17 cellular contexts compared by ENCODE assay signal in the genomic region with DNA sequence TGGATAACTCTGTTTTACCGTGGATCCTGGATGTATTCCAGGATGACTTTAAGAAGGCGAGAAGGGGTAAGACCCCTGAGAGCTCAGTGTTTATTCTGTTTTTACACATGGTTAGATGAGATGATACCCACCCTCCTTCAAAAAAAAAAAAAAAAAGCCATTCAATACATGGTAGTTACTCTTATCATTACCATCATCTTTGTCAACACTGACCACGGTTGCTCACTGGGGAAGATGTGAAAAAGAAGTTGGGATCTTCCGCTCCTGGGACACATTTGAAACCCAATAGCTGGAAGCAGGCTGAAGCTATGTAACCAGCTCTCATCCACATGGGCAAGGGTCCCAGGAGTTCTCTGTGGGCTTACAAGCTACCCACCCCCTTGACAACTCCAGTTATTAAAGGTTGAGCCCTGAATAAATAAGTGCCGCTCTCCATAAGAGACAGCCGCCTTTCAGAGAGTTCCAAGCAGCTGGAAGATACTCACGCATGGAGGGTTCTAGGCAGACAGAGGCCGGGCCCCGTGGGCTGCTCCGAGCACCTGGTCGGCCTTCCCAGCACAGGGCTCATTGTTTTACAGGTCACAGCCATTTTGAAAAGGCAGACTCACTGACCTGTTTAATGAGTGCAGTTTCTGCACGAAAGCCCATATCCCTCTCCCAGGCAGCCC. TPM values are rescaled to one million over a fixed set of nuclear protein-coding genes. Genes with fewer than 3 reads are reported as not detected.
DNase-seq lines count a peak whose midpoint lies in the region; ATAC-seq and TF ChIP-seq lines count a peak whose summit lies in the region.
"Had no signal": no experiment of that assay in that cellular context is flagged by ENCODE, and none has a peak within 500 bp of the region (broad histone marks: within the 10 kb centered on the region; RNA-seq: fewer than 3 reads in every experiment).

No MANE protein-coding gene starts in this region.

- H3K9me3 ChIP-seq in heart right ventricle (no peaks in the 10 kb centered on the region), neuron (ENCODE audit: low read length) (no peaks in the 10 kb centered on the region), aorta (ENCODE audit: control insufficient read depth, low read length) (no peaks in the 10 kb centered on the region)
- H3K9me3 ChIP-seq: A549 had no signal

- H3K4me1 ChIP-seq in heart right ventricle (peaks cover 0 to 15% (median 6%) of the 10 kb centered on the region in 9 donors), neuron (ENCODE audit: insufficient read depth, low read length) (peaks cover 21% of the 10 kb centered on the region), aorta (ENCODE audit: control insufficient read depth in 1 of 2, insufficient read depth in 2 of 2, low read length in 2 of 2) (no peaks in the 10 kb centered on the region)
- H3K4me1 ChIP-seq: A549 had no signal

- TF ChIP-seq POLR2A in GM18505 (IDR thresholded peaks at IDR 0.05; ENCODE audit: borderline replicate concordance, extremely low read depth, insufficient read depth, insufficient read length): no peak

- TF ChIP-seq CTCF in heart right ventricle (IDR thresholded peaks at IDR 0.05): no peak

- ATAC-seq in heart right ventricle (peak; percentile 10 to 56 (median 42)), aorta (ENCODE audit: low FRiP score) (peak; percentile 16), GM18505 (IDR thresholded peaks at IDR 0.05; ENCODE audit: unreplicated experiment) (no peak), GM18868 (IDR thresholded peaks at IDR 0.05; ENCODE audit: unreplicated experiment) (no peak)
- ATAC-seq: A549; CD8-positive, alpha-beta T cell; stimulated activated effector memory CD8-positive, alpha-beta T cell treated with anti-CD3 and anti-CD28 coated beads, Interleukin-12 subunit alpha, Interleukin-12 subunit beta, amount 100 ng/mL, for 72 hours had no signal

- H3K36me3 ChIP-seq in heart right ventricle: peaks cover 0 to 5% (median 0%) of the 10 kb centered on the region in 9 donors
- no peaks in the 10 kb centered on the region for H3K36me3 ChIP-seq in neuron (ENCODE audit: insufficient read depth, low read length)
- H3K36me3 ChIP-seq in aorta (ENCODE audit: control insufficient read depth in 1 of 2, insufficient read depth in 2 of 2, low read length in 1 of 2): no peaks in the 10 kb centered on the region

- H2AFZ ChIP-seq in neuron (ENCODE audit: low read depth, low read length): peak overlapping the region; percentile 8

- peak overlapping the region in 5 of 10 donors; percentile 13 to 33 (median 18) for H3K4me3 ChIP-seq in heart right ventricle
- peak overlapping the region; percentile 16 for H3K4me3 ChIP-seq in neuron (ENCODE audit: low read length)
- no peak overlapping the region for H3K4me3 ChIP-seq in aorta (ENCODE audit: low read length in 2 of 2)
- H3K4me3 ChIP-seq: A549 had no signal

- WGBS in heart right ventricle, 2 donors: 71 to 75% methylated on average over 12 of the region's 12 CpGs
- 89 to 91% methylated on average over 12 of the region's 12 CpGs for WGBS in aorta, 2 donors

- peak; percentile 48 to 54 for DNase-seq in SHP77 (lab: John Stamatoyannopoulos, UW)
- no peak for DNase-seq in SHP77 treated with DMSO at 0.1 percent for 48 hours (lab: John Stamatoyannopoulos, UW)
- no peak for DNase-seq in heart right ventricle
- DNase-seq in aorta: peak in 1 of 2 donors; percentile 39
- DNase-seq in COLO668 (lab: John Stamatoyannopoulos, UW; ENCODE audit: unreplicated experiment): no peak
- DNase-seq: activated CD4-positive, CD25-positive, alpha-beta regulatory T cell; activated naive CD8-positive, alpha-beta T cell treated with anti-CD3 and anti-CD28 coated beads for 36 hours; CD8-positive, alpha-beta T cell; KBM-7; NCI-H1417 treated with DMSO at 0.1 percent for 48 hours; stimulated activated CD4-positive, alpha-beta T cell treated with anti-CD3 and anti-CD28 coated beads, Interleukin-4, amount 100 ng/mL, for 4 hours; SW 1271 had no signal

- H3K27me3 ChIP-seq in heart right ventricle (no peaks in the 10 kb centered on the region), neuron (ENCODE audit: insufficient read depth, low read length) (no peaks in the 10 kb centered on the region), aorta (ENCODE audit: control insufficient read depth in 1 of 2, insufficient read depth in 2 of 2, low read length in 1 of 2) (no peaks in the 10 kb centered on the region)

- H3K27ac ChIP-seq in heart right ventricle (peak overlapping the region in 7 of 10 donors; percentile 3 to 72 (median 52)), aorta (ENCODE audit: low read depth in 1 of 2, low read length in 2 of 2) (no peak overlapping the region)
- H3K27ac ChIP-seq: A549 had no signal

- intact Hi-C loops in heart right ventricle (cut with DNase I) (loop anchor here in 1 of 10 donors (5.0 kb wide), 1 partner anchor 36 kb away; no protein-coding TSS in a partner anchor), aorta (cut with DNase I) (no loop called here)

RNA-seq across cellular contexts. Expression of gene SERP2, which starts 22.8 kb away (rescaled TPM):
- 10 to 100 TPM; 10.0 to 18.6 (median 11.8) TPM for total RNA-seq in heart right ventricle
- polyA plus RNA-seq in heart right ventricle: 10 to 100 TPM; 10.2 to 20.4 TPM
- 1 to 10 TPM; 3.4 to 5.2 TPM for total RNA-seq in aorta
- polyA plus RNA-seq in aorta: 10 to 100 TPM; 11.4 to 13.4 TPM
- total RNA-seq: CD8-positive, alpha-beta T cell had no signal
- polyA plus RNA-seq: A549 had no signal

Comparison
In these comparisons a context has a peak if more than half of its experiments do, and no peak if none do; other contexts are left out.
1. DNase-seq: peak in SHP77 (2 of 2); none in SHP77 treated with DMSO at 0.1 percent for 48 hours (single experiment), heart right ventricle (0 of 2) and COLO668 (single experiment).
2. ATAC-seq: peak in heart right ventricle (8 of 8) and aorta (single experiment); none in GM18505 (single experiment) and GM18868 (single experiment).
3. H3K27ac ChIP-seq: peak in heart right ventricle (7 of 10); none in aorta (0 of 2).